In genomic region chr17:49229805-49230600, GRCh38 we compare ENCODE assay signal across 9 cellular contexts. TPM values are rescaled to one million over a fixed set of nuclear protein-coding genes. Genes with fewer than 3 reads are reported as not detected.
DNase-seq lines count a peak whose midpoint lies in the region; ATAC-seq and TF ChIP-seq lines count a peak whose summit lies in the region.
"Had no signal": no experiment of that assay in that cellular context is flagged by ENCODE, and none has a peak within 500 bp of the region (broad histone marks: within the 10 kb centered on the region; RNA-seq: fewer than 3 reads in every experiment).

No MANE protein-coding gene starts in this region.

- no peaks in the 10 kb centered on the region for H3K27me3 Mint-ChIP-seq in T-helper 17 cell
- peaks cover 19% of the 10 kb centered on the region for H3K27me3 Mint-ChIP-seq in stimulated activated memory B cell treated with anti-CD40 and anti-IgM and Interleukin-4, amounts not matched to agents 10 μg/mL and 1 μg/mL and 100 μg/mL, for 72 hours

- peak overlapping the region; percentile 88 for H3K4me3 Mint-ChIP-seq in T-helper 17 cell
- H3K4me3 Mint-ChIP-seq in stimulated activated memory B cell treated with anti-CD40 and anti-IgM and Interleukin-4, amounts not matched to agents 10 μg/mL and 1 μg/mL and 100 μg/mL, for 72 hours: peak overlapping the region; percentile 84

- peaks cover 12% of the 10 kb centered on the region for H3K4me1 Mint-ChIP-seq in T-helper 17 cell
- peaks cover 38% of the 10 kb centered on the region for H3K4me1 Mint-ChIP-seq in stimulated activated memory B cell treated with anti-CD40 and anti-IgM and Interleukin-4, amounts not matched to agents 10 μg/mL and 1 μg/mL and 100 μg/mL, for 72 hours

- H3K36me3 Mint-ChIP-seq in T-helper 17 cell (ENCODE audit: low read depth): no peaks in the 10 kb centered on the region
- no peaks in the 10 kb centered on the region for H3K36me3 Mint-ChIP-seq in stimulated activated memory B cell treated with anti-CD40 and anti-IgM and Interleukin-4, amounts not matched to agents 10 μg/mL and 1 μg/mL and 100 μg/mL, for 72 hours

- no peaks in the 10 kb centered on the region for H3K9me3 ChIP-seq in T-helper 17 cell (ENCODE audit: control insufficient read depth, low read length, poor library complexity, severe bottlenecking)
- H3K9me3 ChIP-seq in right atrium auricular region: no peaks in the 10 kb centered on the region

- H3K27me3 ChIP-seq in H7 (ENCODE audit: control insufficient read depth, insufficient read depth, low read length): peaks cover 49% of the 10 kb centered on the region
- peaks cover 0 to 5% of the 10 kb centered on the region in 2 donors for H3K27me3 ChIP-seq in right atrium auricular region

- no peaks in the 10 kb centered on the region for H3K9me3 Mint-ChIP-seq in stimulated activated memory B cell treated with anti-CD40 and anti-IgM and Interleukin-4, amounts not matched to agents 10 μg/mL and 1 μg/mL and 100 μg/mL, for 72 hours

- no peak for TF ChIP-seq CTCF in right atrium auricular region (IDR thresholded peaks at IDR 0.05)

- ATAC-seq in T-helper 17 cell (peak; percentile 1), HG03571 (IDR thresholded peaks at IDR 0.05; ENCODE audit: unreplicated experiment) (no peak)
- peak; percentile 6 for ATAC-seq in stimulated activated memory B cell treated with anti-CD40 and anti-IgM and Interleukin-4, amounts not matched to agents 10 μg/mL and 1 μg/mL and 100 μg/mL, for 72 hours

- DNase-seq in H7: peak; percentile 66
- DNase-seq in T-helper 17 cell: no peak
- DNase-seq in right atrium auricular region (ENCODE audit: low spot score): no peak
- DNase-seq in germinal center (ENCODE audit: low spot score): no peak
- no peak for DNase-seq in SK-N-DZ (ENCODE audit: low spot score)
- DNase-seq in stimulated activated CD4-positive, alpha-beta T cell treated with anti-CD3 and anti-CD28 coated beads, Interleukin-4, amount 100 ng/mL, for 1 hour: no peak

- H3K4me3 ChIP-seq in H7 (ENCODE audit: insufficient read depth, low read depth, low read length) (peak overlapping the region; percentile 87), right atrium auricular region (peak overlapping the region; percentile 47 to 64)

- no peak overlapping the region for H3K27ac ChIP-seq in right atrium auricular region

- H3K4me1 ChIP-seq in right atrium auricular region: peaks cover 0 to 23% of the 10 kb centered on the region in 2 donors

- no peak overlapping the region for H3K27ac Mint-ChIP-seq in T-helper 17 cell
- H3K27ac Mint-ChIP-seq in stimulated activated memory B cell treated with anti-CD40 and anti-IgM and Interleukin-4, amounts not matched to agents 10 μg/mL and 1 μg/mL and 100 μg/mL, for 72 hours: peak overlapping the region; percentile 22

- H3K36me3 ChIP-seq in H7 (replicated peaks; ENCODE audit: control insufficient read depth, insufficient read depth, low read length) (no peaks in the 10 kb centered on the region), right atrium auricular region (no peaks in the 10 kb centered on the region)

RNA-seq across cellular contexts. Expression of gene PHOSPHO1, which starts 0.6 kb away (rescaled TPM):
- total RNA-seq in H7 (2014; rRNA removed; shearing (Covaris generic)): 0.69 and 0.78 TPM in 2 replicates
- total RNA-seq in T-helper 17 cell (not detected), right atrium auricular region (1 to 10 TPM in 1 of 2 donors, under 1 TPM in 1; 0.56 to 2.2 TPM)
- not detected in 2 replicates for polyA plus RNA-seq in SK-N-DZ (2014; cell fraction: cytosol; rRNA removed)
- polyA plus RNA-seq in SK-N-DZ (2014; cell fraction: nucleus; rRNA removed): 0.17 TPM in 1 of 2 replicates, not detected in the other
- total RNA-seq: NCI-H460 had no signal

RNA-seq across cellular contexts. Expression of gene ABI3, which starts 19.5 kb away (rescaled TPM):
- total RNA-seq in H7 (2014; rRNA removed; shearing (Covaris generic)): 1.9 and 2.7 TPM in 2 replicates
- total RNA-seq in T-helper 17 cell (10 to 100 TPM in 1 of 2 donors, 1 to 10 TPM in 1; 6.5 to 10.5 TPM), right atrium auricular region (1 to 10 TPM; 6.7 to 8.2 TPM)
- polyA plus RNA-seq in SK-N-DZ (2014; cell fraction: cytosol; rRNA removed): 0.12 TPM in 1 of 2 replicates, not detected in the other
- not detected in 2 replicates for polyA plus RNA-seq in SK-N-DZ (2014; cell fraction: nucleus; rRNA removed)
- total RNA-seq: NCI-H460 had no signal

RNA-seq across cellular contexts. Expression of gene GNGT2, which starts 19.6 kb away (rescaled TPM):
- 0.30 TPM in 1 of 2 replicates, not detected in the other for total RNA-seq in H7 (2014; rRNA removed; shearing (Covaris generic))
- total RNA-seq in T-helper 17 cell: 1 to 10 TPM; 3.0 to 4.4 TPM
- 1 to 10 TPM in 1 of 2 donors, under 1 TPM in 1; 0.90 to 1.4 TPM for total RNA-seq in right atrium auricular region
- polyA plus RNA-seq in SK-N-DZ (2014; cell fraction: cytosol; rRNA removed): not detected in 2 replicates
- not detected in 2 replicates for polyA plus RNA-seq in SK-N-DZ (2014; cell fraction: nucleus; rRNA removed)
- total RNA-seq: NCI-H460 had no signal
